8 cellular contexts compared by ENCODE assay signal in genomic region chr13:44243198-44243852, GRCh38.
A peak's percentile ranks its signal among the peaks of the same experiment; 100 is the strongest.
DNase-seq lines count a peak whose midpoint lies in the region; ATAC-seq and TF ChIP-seq lines count a peak whose summit lies in the region.

No MANE protein-coding gene starts in this region.

- H3K36me3 Mint-ChIP-seq in endodermal cell (ENCODE audit: low read depth) (no peaks in the 10 kb centered on the region), naive B cell (no peaks in the 10 kb centered on the region)

- H3K4me3 Mint-ChIP-seq in endodermal cell (no peak overlapping the region), naive B cell (no peak overlapping the region)

- H3K27ac Mint-ChIP-seq in endodermal cell (no peak overlapping the region), naive B cell (peak overlapping the region in 2 of 6 donors; percentile 34 to 70)

- H3K4me1 Mint-ChIP-seq in endodermal cell (peaks cover 20% of the 10 kb centered on the region), naive B cell (peaks cover 8 to 10% (median 9%) of the 10 kb centered on the region in 3 donors)

- TF ChIP-seq CTCF in HFF-Myc (IDR thresholded peaks at IDR 0.05; ENCODE audit: low read depth, low read length, missing control alignments) (peak; percentile 1), Panc1 (IDR thresholded peaks at IDR 0.05) (peak; percentile 27), endodermal cell (conservative IDR thresholded peaks at IDR 0.05) (peak; percentile 90)

- in situ Hi-C loops in Panc1 (cut with HindIII; ENCODE audit: low pct_unique_long_range_greater_than_20kb, low sequenced_read_pairs): no loop called here

- no peak overlapping the region for H3K9ac ChIP-seq in endodermal cell (ENCODE audit: extremely low read depth, low read length, poor library complexity, severe bottlenecking)

- no peaks in the 10 kb centered on the region for H3K27me3 ChIP-seq in Panc1 (ENCODE audit: control insufficient read depth, insufficient read depth, low read length)
- H3K27me3 ChIP-seq in endodermal cell (ENCODE audit: control insufficient read depth, insufficient read depth, low read length, poor library complexity, severe bottlenecking): peaks cover 41% of the 10 kb centered on the region

- ATAC-seq in Panc1 (no peak), naive B cell (ENCODE audit: low read depth in 2 of 2) (peak; percentile 80 to 94), GM21717 (IDR thresholded peaks at IDR 0.05; ENCODE audit: unreplicated experiment) (no peak), HG02610 (IDR thresholded peaks at IDR 0.05; ENCODE audit: unreplicated experiment) (no peak)

- H3K4me3 ChIP-seq in HFF-Myc (replicated peaks; ENCODE audit: low read depth, low read length) (no peak overlapping the region), Panc1 (ENCODE audit: low read depth in 2 of 2, low read length in 2 of 2) (no peak overlapping the region), endodermal cell (ENCODE audit: low read length) (no peak overlapping the region)

- CTCF ChIA-PET in Panc1 (lab: Charles Lee): no interaction called here

- H3K4me1 ChIP-seq in Panc1 (ENCODE audit: control insufficient read depth, insufficient read depth, low read length) (no peaks in the 10 kb centered on the region), endodermal cell (ENCODE audit: control insufficient read depth, insufficient read depth, low read length) (peaks cover 11% of the 10 kb centered on the region)

- peaks cover 45% of the 10 kb centered on the region for H3K27me3 Mint-ChIP-seq in endodermal cell (ENCODE audit: insufficient read depth)
- peaks cover 8 to 36% (median 22%) of the 10 kb centered on the region in 3 donors for H3K27me3 Mint-ChIP-seq in naive B cell

- intact Hi-C loops in Panc1 (cut with micrococcal nuclease; ENCODE audit: unreplicated experiment): no loop called here

- BruUV-seq in Panc1 (replicated peaks; lab: Mats Ljungman, UMichigan): no TSS peak

- no peaks in the 10 kb centered on the region for H3K36me3 ChIP-seq in Panc1 (ENCODE audit: control insufficient read depth, insufficient read depth, low read length)
- no peaks in the 10 kb centered on the region for H3K36me3 ChIP-seq in endodermal cell (ENCODE audit: control insufficient read depth, insufficient read depth, low read length)

- no peaks in the 10 kb centered on the region for H3K9me3 Mint-ChIP-seq in endodermal cell
- H3K9me3 Mint-ChIP-seq in naive B cell: no peaks in the 10 kb centered on the region

- 46 to 62% methylated on average over 5 to 11 of the region's 11 CpGs for WGBS in endodermal cell (ENCODE audit: insufficient coverage in 1 of 2, insufficient read length in 1 of 2), 2 experiments

- H3K27ac ChIP-seq in Panc1 (ENCODE audit: low read length) (no peak overlapping the region), endodermal cell (ENCODE audit: low read depth, low read length) (no peak overlapping the region)

- POLR2A ChIA-PET in Panc1 (lab: Charles Lee): no interaction called here

- H3K9me3 ChIP-seq in Panc1 (ENCODE audit: control insufficient read depth, insufficient read depth, low read depth, low read length): no peaks in the 10 kb centered on the region
- no peaks in the 10 kb centered on the region for H3K9me3 ChIP-seq in endodermal cell (ENCODE audit: control insufficient read depth, low read length)

- DNase-seq in ELF-1 (ENCODE audit: low read depth, low spot score): peak; percentile 97
- no peak for DNase-seq in HFF-Myc (ENCODE audit: extremely low read depth, low read depth)
- DNase-seq in Panc1 (ENCODE audit: low read depth, low spot score): no peak
- peak; percentile 92 for DNase-seq in endodermal cell
- peak; percentile 35 for DNase-seq in naive B cell
- DNase-seq in dedifferentiated amniotic fluid mesenchymal stem cell (ENCODE audit: extremely low spot score): no peak

Comparison
In these comparisons a context has a peak if more than half of its experiments do, and no peak if none do; other contexts are left out.
1. DNase-seq: peak in ELF-1 (single experiment), endodermal cell (single experiment) and naive B cell (single experiment); none in HFF-Myc (single experiment), Panc1 (single experiment) and dedifferentiated amniotic fluid mesenchymal stem cell (single experiment).
2. CTCF ChIP-seq: peak in every context shown above with its lines; median percentile 90 in endodermal cell; 27 in Panc1; 1 in HFF-Myc.
3. ATAC-seq: peak in naive B cell (2 of 2); none in Panc1 (single experiment), GM21717 (single experiment) and HG02610 (single experiment).